In the genomic region with DNA sequence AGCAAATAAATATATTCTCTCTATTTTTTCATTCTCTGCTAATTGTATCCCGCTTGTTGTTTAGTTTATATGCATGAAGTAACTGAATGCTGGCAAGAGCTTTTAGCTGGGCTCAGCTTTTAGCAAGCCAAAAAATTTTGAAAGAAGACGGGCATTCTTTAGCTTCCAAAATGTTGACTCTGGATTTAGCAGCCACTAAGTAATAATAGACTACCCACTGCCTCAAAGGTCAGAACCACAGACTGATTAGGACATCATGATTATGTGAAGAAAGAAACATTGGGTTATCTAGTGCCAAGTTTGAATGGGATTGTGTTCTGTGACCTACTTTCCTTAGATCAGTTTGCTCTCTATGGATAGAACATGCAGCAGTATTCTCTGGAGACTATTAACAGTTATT, we compare ENCODE assay signal across 21 cellular contexts.
DNase-seq lines count a peak whose midpoint lies in the region; FAIRE-seq and TF ChIP-seq lines count a peak whose summit lies in the region.
"Had no signal": no experiment of that assay in that cellular context is flagged by ENCODE, and none has a peak within 500 bp of the region (broad histone marks: within the 10 kb centered on the region; RNA-seq: fewer than 3 reads in every experiment).

No MANE protein-coding gene starts in this region.

- peaks cover 1% of the 10 kb centered on the region for H3K4me1 Mint-ChIP-seq in astrocyte (ENCODE audit: low read depth, unreplicated experiment)
- peaks cover 34% of the 10 kb centered on the region for H3K4me1 Mint-ChIP-seq in activated naive CD4-positive, alpha-beta T cell treated with anti-CD3 and anti-CD28 coated beads for 36 hours (ENCODE audit: low read depth)

- H2AFZ ChIP-seq in astrocyte (ENCODE audit: low read depth, low read length) = no peak overlapping the region

- H3K9ac ChIP-seq in astrocyte (ENCODE audit: low read length) = no peak overlapping the region

- H3K4me2 ChIP-seq in astrocyte (ENCODE audit: low read length) = no peak overlapping the region

- no peak overlapping the region for H3K27ac ChIP-seq in astrocyte (ENCODE audit: low read depth, low read length)
- H3K27ac ChIP-seq: SJCRH30 had no signal

- FAIRE-seq in astrocyte (lab: Jason Lieb, UNC) = no peak
- FAIRE-seq: GM12892 had no signal

- H3K27me3 Mint-ChIP-seq in astrocyte (ENCODE audit: low read depth, unreplicated experiment) = no peaks in the 10 kb centered on the region
- no peaks in the 10 kb centered on the region for H3K27me3 Mint-ChIP-seq in activated naive CD4-positive, alpha-beta T cell treated with anti-CD3 and anti-CD28 coated beads for 36 hours (ENCODE audit: low read depth)
- H3K27me3 Mint-ChIP-seq: dendritic cell treated with granulocyte-macrophage colony-stimulating factor and Interleukin-4, amounts not matched to agents 40 ng/mL and 50 ng/mL, for 4 days had no signal

- H3K27me3 ChIP-seq in astrocyte (ENCODE audit: insufficient read depth, low read length) = no peaks in the 10 kb centered on the region
- H3K27me3 ChIP-seq: SJCRH30 had no signal

- no peaks in the 10 kb centered on the region for H3K36me3 ChIP-seq in astrocyte (ENCODE audit: insufficient read depth, low read length)
- H3K36me3 ChIP-seq: SJCRH30 had no signal

- H3K4me1 ChIP-seq in astrocyte (ENCODE audit: insufficient read depth, low read length) = no peaks in the 10 kb centered on the region
- H3K4me1 ChIP-seq: Caco-2, SJCRH30 had no signal

- no peaks in the 10 kb centered on the region for H3K9me3 ChIP-seq in astrocyte (ENCODE audit: insufficient read depth, low read depth, low read length)
- H3K9me3 ChIP-seq: Caco-2, SJCRH30 had no signal

- H4K20me1 ChIP-seq in astrocyte (ENCODE audit: insufficient read depth, low read length) = no peaks in the 10 kb centered on the region

- DNase-seq in G401 (ENCODE audit: low spot score) = peak; percentile 50
- DNase-seq in astrocyte (ENCODE audit: low read depth) = peak; percentile 65
- peak; percentile 28 for DNase-seq in globus pallidus (ENCODE audit: low spot score)
- peak; percentile 10 for DNase-seq in non-pigmented ciliary epithelial cell (ENCODE audit: low read depth)
- no peak for DNase-seq in activated naive CD4-positive, alpha-beta T cell treated with anti-CD3 and anti-CD28 coated beads for 36 hours
- no peak for DNase-seq in activated CD4-positive, alpha-beta T cell treated with anti-CD3 and anti-CD28 coated beads, Interleukin-2, amount 50 U/mL, for 1 hour
- DNase-seq in NOMO-1 (lab: John Stamatoyannopoulos, UW; ENCODE audit: unreplicated experiment in 2 of 2) = no peak
- DNase-seq in stimulated activated CD4-positive, alpha-beta T cell treated with anti-CD3 and anti-CD28 coated beads, Interleukin-12 subunit alpha, Interleukin-12 subunit beta, amount 100 ng/mL, for 4 hours = no peak
- DNase-seq: activated CD4-positive, CD25-positive, alpha-beta regulatory T cell; aorta; Caco-2; GOT3; KBM-7; NCI-H1105; NCI-H524; SJCRH30; stimulated activated CD4-positive, alpha-beta T cell treated with anti-CD3 and anti-CD28 coated beads, Interleukin-4, amount 100 ng/mL, for 24 hours had no signal

- H3K4me3 ChIP-seq in astrocyte (ENCODE audit: insufficient read depth, low read depth, low read length) = no peak overlapping the region
- H3K4me3 ChIP-seq: SJCRH30 had no signal

- H3K4me3 Mint-ChIP-seq in astrocyte (ENCODE audit: unreplicated experiment) = no peak overlapping the region
- H3K4me3 Mint-ChIP-seq in activated naive CD4-positive, alpha-beta T cell treated with anti-CD3 and anti-CD28 coated beads for 36 hours = no peak overlapping the region
- H3K4me3 Mint-ChIP-seq: dendritic cell treated with granulocyte-macrophage colony-stimulating factor and Interleukin-4, amounts not matched to agents 40 ng/mL and 50 ng/mL, for 4 days; mesothelial cell of epicardium; T-helper 2 cell treated with Interferon-gamma antibody and Interleukin-4, amounts not matched to agents 5 μg/mL and 100 μg/mL, for 36 hours had no signal

- in situ Hi-C loops in G401 (cut with HindIII; ENCODE audit: low sequenced_read_pairs) = no loop called here

- H3K27ac Mint-ChIP-seq in astrocyte (ENCODE audit: unreplicated experiment) = no peak overlapping the region
- H3K27ac Mint-ChIP-seq in activated naive CD4-positive, alpha-beta T cell treated with anti-CD3 and anti-CD28 coated beads for 36 hours = no peak overlapping the region
- H3K27ac Mint-ChIP-seq: dendritic cell treated with granulocyte-macrophage colony-stimulating factor and Interleukin-4, amounts not matched to agents 40 ng/mL and 50 ng/mL, for 4 days; mesothelial cell of epicardium had no signal

- no peaks in the 10 kb centered on the region for H3K36me3 Mint-ChIP-seq in astrocyte (ENCODE audit: low read depth, unreplicated experiment)
- no peaks in the 10 kb centered on the region for H3K36me3 Mint-ChIP-seq in activated naive CD4-positive, alpha-beta T cell treated with anti-CD3 and anti-CD28 coated beads for 36 hours (ENCODE audit: low read depth)
- H3K36me3 Mint-ChIP-seq: mesothelial cell of epicardium had no signal

- TF ChIP-seq CTCF in astrocyte (IDR thresholded peaks at IDR 0.05; ENCODE audit: insufficient read depth, low read depth, low read length) = no peak

- CTCF ChIA-PET in activated naive CD4-positive, alpha-beta T cell treated with anti-CD3 and anti-CD28 coated beads for 36 hours (lab: Charles Lee) = no interaction called here

- intact Hi-C loops in activated naive CD4-positive, alpha-beta T cell treated with anti-CD3 and anti-CD28 coated beads for 36 hours (cut with micrococcal nuclease) = no loop called here

- no peaks in the 10 kb centered on the region for H3K79me2 ChIP-seq in astrocyte (ENCODE audit: insufficient read depth, low read length)

- no peaks in the 10 kb centered on the region for H3K9me3 Mint-ChIP-seq in astrocyte (ENCODE audit: unreplicated experiment)
- no peaks in the 10 kb centered on the region for H3K9me3 Mint-ChIP-seq in activated naive CD4-positive, alpha-beta T cell treated with anti-CD3 and anti-CD28 coated beads for 36 hours
- H3K9me3 Mint-ChIP-seq: dendritic cell treated with granulocyte-macrophage colony-stimulating factor and Interleukin-4, amounts not matched to agents 40 ng/mL and 50 ng/mL, for 4 days; mesothelial cell of epicardium had no signal

Comparison
In these comparisons a context has a peak if more than half of its experiments do, and no peak if none do; other contexts are left out.
1. DNase-seq: peak in G401 (single experiment), astrocyte (single experiment), globus pallidus (single experiment) and non-pigmented ciliary epithelial cell (single experiment); none in activated naive CD4-positive, alpha-beta T cell treated with anti-CD3 and anti-CD28 coated beads for 36 hours (single experiment), activated CD4-positive, alpha-beta T cell treated with anti-CD3 and anti-CD28 coated beads, Interleukin-2, amount 50 U/mL, for 1 hour (single experiment), NOMO-1 (0 of 2) and stimulated activated CD4-positive, alpha-beta T cell treated with anti-CD3 and anti-CD28 coated beads, Interleukin-12 subunit alpha, Interleukin-12 subunit beta, amount 100 ng/mL, for 4 hours (single experiment).